Comparison of ENCODE assay signal across 32 cellular contexts in the genomic region with DNA sequence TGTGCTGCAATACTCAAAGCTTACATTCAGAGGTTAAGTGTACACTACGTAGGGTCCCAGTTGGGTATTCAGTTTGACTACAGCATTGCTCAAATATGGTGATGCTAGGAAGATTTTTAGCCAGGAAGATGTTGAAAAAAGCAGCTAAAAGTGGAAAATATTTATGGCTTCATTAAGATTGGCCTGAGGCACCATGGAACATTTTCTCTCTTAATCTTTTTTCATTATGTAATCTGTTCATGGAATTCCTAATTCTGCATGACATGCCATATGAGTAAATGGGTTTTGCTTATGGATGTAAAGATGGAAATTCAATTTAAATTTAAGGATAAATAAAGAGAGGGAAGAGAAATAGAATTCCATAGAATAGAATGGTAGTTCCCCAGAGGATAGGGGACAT.
"Had no signal": no experiment of that assay in that cellular context is flagged by ENCODE, and none has a peak within 500 bp of the region (broad histone marks: within the 10 kb centered on the region; RNA-seq: fewer than 3 reads in every experiment).

No MANE protein-coding gene starts in this region.

- H3K27me3 ChIP-seq: adrenal gland, ascending aorta, dorsolateral prefrontal cortex, foreskin keratinocyte, gastrocnemius medialis, heart right ventricle had no signal

- H3K4me3 ChIP-seq: adrenal gland, ascending aorta, coronary artery, dorsolateral prefrontal cortex, gastrocnemius medialis, heart right ventricle had no signal

- ATAC-seq: activated CD4-positive, alpha-beta T cell treated with anti-CD3 and anti-CD28 coated beads for 36 hours; activated CD8-positive, alpha-beta memory T cell treated with anti-CD3 and anti-CD28 coated beads, Interleukin-2, amount 10 ng/mL, durations not matched to agents 7 days and 5 days; activated CD8-positive, alpha-beta T cell treated with anti-CD3 and anti-CD28 coated beads, Interleukin-2, amount 10 ng/mL, durations not matched to agents 7 days and 5 days; activated naive CD8-positive, alpha-beta T cell treated with anti-CD3 and anti-CD28 coated beads, Interleukin-2, amount 50 U/mL, for 24 hours; esophagus mucosa; foreskin keratinocyte; gastrocnemius medialis; heart right ventricle had no signal

- H3K27ac ChIP-seq: adrenal gland, ascending aorta, coronary artery, dorsolateral prefrontal cortex, foreskin keratinocyte, gastrocnemius medialis, heart right ventricle had no signal

- H3K4me1 Mint-ChIP-seq: activated CD4-positive, alpha-beta T cell treated with anti-CD3 and anti-CD28 coated beads for 36 hours; activated naive CD4-positive, alpha-beta T cell treated with anti-CD3 and anti-CD28 coated beads, Interleukin-2, amount 50 U/mL, for 24 hours; activated naive CD8-positive, alpha-beta T cell treated with anti-CD3 and anti-CD28 coated beads for 36 hours; activated naive CD8-positive, alpha-beta T cell treated with anti-CD3 and anti-CD28 coated beads, Interleukin-2, amount 50 U/mL, for 24 hours; brain; central memory CD8-positive, alpha-beta T cell had no signal

- H3K9me3 Mint-ChIP-seq: activated CD4-positive, alpha-beta memory T cell treated with anti-CD3 and anti-CD28 coated beads for 36 hours; activated naive CD4-positive, alpha-beta T cell treated with anti-CD3 and anti-CD28 coated beads, Interleukin-2, amount 50 U/mL, for 24 hours; activated T-helper 1 cell treated with anti-CD3 and anti-CD28 coated beads, Interleukin-12 subunit alpha, Interleukin-12 subunit beta, Interleukin-2, Interleukin-4 antibody, amounts not matched to agents 30 ng/mL and 10 ng/mL and 1 ng/mL, durations not matched to agents 14 hours and 24 hours and 36 hours; activated T-helper 2 cell treated with anti-CD3 and anti-CD28 coated beads, Interferon-gamma antibody, Interleukin-2, Interleukin-4, amounts not matched to agents 10 μg/mL and 5 μg/mL and 100 μg/mL, durations not matched to agents 14 hours and 24 hours and 36 hours; dendritic cell treated with granulocyte-macrophage colony-stimulating factor and Interleukin-4, amounts not matched to agents 40 ng/mL and 50 ng/mL, for 4 days had no signal

- H3K4me3 Mint-ChIP-seq: activated CD4-positive, alpha-beta memory T cell treated with anti-CD3 and anti-CD28 coated beads for 36 hours; activated CD4-positive, alpha-beta T cell treated with anti-CD3 and anti-CD28 coated beads for 36 hours; activated CD4-positive, alpha-beta T cell treated with anti-CD3 and anti-CD28 coated beads, Interleukin-2, amount 10 ng/mL, durations not matched to agents 24 days and 14 days; activated CD8-positive, alpha-beta memory T cell treated with anti-CD3 and anti-CD28 coated beads, Interleukin-2, amount 10 ng/mL, durations not matched to agents 7 days and 5 days; activated CD8-positive, alpha-beta T cell treated with anti-CD3 and anti-CD28 coated beads, Interleukin-2, amount 10 ng/mL, durations not matched to agents 7 days and 5 days; activated naive CD4-positive, alpha-beta T cell treated with anti-CD3 and anti-CD28 coated beads for 36 hours; activated naive CD4-positive, alpha-beta T cell treated with anti-CD3 and anti-CD28 coated beads, Interleukin-2, amount 50 U/mL, for 24 hours; activated naive CD8-positive, alpha-beta T cell treated with anti-CD3 and anti-CD28 coated beads for 36 hours; activated naive CD8-positive, alpha-beta T cell treated with anti-CD3 and anti-CD28 coated beads, Interleukin-2, amount 50 U/mL, for 24 hours; activated T-helper 1 cell treated with anti-CD3 and anti-CD28 coated beads, Interleukin-12 subunit alpha, Interleukin-12 subunit beta, Interleukin-2, Interleukin-4 antibody, amounts not matched to agents 30 ng/mL and 10 ng/mL and 1 ng/mL, durations not matched to agents 14 hours and 24 hours and 36 hours; brain; central memory CD8-positive, alpha-beta T cell; dendritic cell treated with granulocyte-macrophage colony-stimulating factor and Interleukin-4, amounts not matched to agents 40 ng/mL and 50 ng/mL, for 4 days; endodermal cell had no signal

- H3K27me3 Mint-ChIP-seq: activated CD4-positive, alpha-beta memory T cell treated with anti-CD3 and anti-CD28 coated beads for 36 hours; activated CD4-positive, alpha-beta T cell treated with anti-CD3 and anti-CD28 coated beads for 36 hours; activated CD4-positive, alpha-beta T cell treated with anti-CD3 and anti-CD28 coated beads, Interleukin-2, amount 10 ng/mL, durations not matched to agents 24 days and 14 days; activated CD8-positive, alpha-beta memory T cell treated with anti-CD3 and anti-CD28 coated beads, Interleukin-2, amount 10 ng/mL, durations not matched to agents 7 days and 5 days; activated naive CD4-positive, alpha-beta T cell treated with anti-CD3 and anti-CD28 coated beads, Interleukin-2, amount 50 U/mL, for 24 hours; activated naive CD8-positive, alpha-beta T cell treated with anti-CD3 and anti-CD28 coated beads, Interleukin-2, amount 50 U/mL, for 24 hours; central memory CD8-positive, alpha-beta T cell; dendritic cell treated with granulocyte-macrophage colony-stimulating factor and Interleukin-4, amounts not matched to agents 40 ng/mL and 50 ng/mL, for 4 days had no signal

- H3K4me1 ChIP-seq: adrenal gland, ascending aorta, gastrocnemius medialis had no signal

- H3K36me3 Mint-ChIP-seq: activated CD4-positive, alpha-beta memory T cell treated with anti-CD3 and anti-CD28 coated beads for 36 hours; activated CD8-positive, alpha-beta memory T cell treated with anti-CD3 and anti-CD28 coated beads, Interleukin-2, amount 10 ng/mL, durations not matched to agents 7 days and 5 days; activated naive CD4-positive, alpha-beta T cell treated with anti-CD3 and anti-CD28 coated beads, Interleukin-2, amount 50 U/mL, for 24 hours; activated naive CD8-positive, alpha-beta T cell treated with anti-CD3 and anti-CD28 coated beads for 36 hours; brain had no signal

- DNase-seq: activated CD4-positive, alpha-beta memory T cell treated with anti-CD3 and anti-CD28 coated beads for 36 hours; activated CD4-positive, alpha-beta T cell treated with anti-CD3 and anti-CD28 coated beads for 36 hours; activated CD4-positive, alpha-beta T cell treated with anti-CD3 and anti-CD28 coated beads, Interleukin-2, amount 10 ng/mL, durations not matched to agents 24 days and 14 days; activated CD4-positive, CD25-positive, alpha-beta regulatory T cell; activated CD4-positive, CD25-positive, alpha-beta regulatory T cell treated with anti-CD3 and anti-CD28 coated beads, Interleukin-2, amount 50 U/mL, for 72 hours; activated CD8-positive, alpha-beta memory T cell treated with anti-CD3 and anti-CD28 coated beads, Interleukin-2, amount 10 ng/mL, durations not matched to agents 7 days and 5 days; activated CD8-positive, alpha-beta memory T cell treated with anti-CD3 and anti-CD28 coated beads, Interleukin-2, amount 50 U/mL, for 4 hours; activated CD8-positive, alpha-beta T cell treated with anti-CD3 and anti-CD28 coated beads, Interleukin-2, amount 10 ng/mL, durations not matched to agents 7 days and 5 days; activated effector memory CD4-positive, alpha-beta T cell treated with anti-CD3 and anti-CD28 coated beads, Interleukin-2, amount 50 U/mL, for 16 hours; activated naive CD4-positive, alpha-beta T cell treated with anti-CD3 and anti-CD28 coated beads for 36 hours; activated naive CD8-positive, alpha-beta T cell treated with anti-CD3 and anti-CD28 coated beads for 36 hours; activated naive CD8-positive, alpha-beta T cell treated with anti-CD3 and anti-CD28 coated beads, Interleukin-2, amount 50 U/mL, for 24 hours; activated T-cell treated with anti-CD3 and anti-CD28 coated beads, Interleukin-2, amount 50 U/mL, for 1 hour; activated T-cell treated with anti-CD3 and anti-CD28 coated beads, Interleukin-2, amount 50 U/mL, for 48 hours; adrenal gland; amygdala; dorsolateral prefrontal cortex; effector memory CD4-positive, alpha-beta T cell; endodermal cell; foreskin keratinocyte; gastrocnemius medialis; heart right ventricle; T-helper 2 cell had no signal

- H3K36me3 ChIP-seq: adrenal gland, ascending aorta, gastrocnemius medialis, heart right ventricle had no signal

- H3K9me3 ChIP-seq: adrenal gland, gastrocnemius medialis had no signal

- H3K27ac Mint-ChIP-seq: activated CD4-positive, alpha-beta memory T cell treated with anti-CD3 and anti-CD28 coated beads for 36 hours; activated CD4-positive, alpha-beta T cell treated with anti-CD3 and anti-CD28 coated beads for 36 hours; activated CD4-positive, alpha-beta T cell treated with anti-CD3 and anti-CD28 coated beads, Interleukin-2, amount 10 ng/mL, durations not matched to agents 24 days and 14 days; activated CD8-positive, alpha-beta memory T cell treated with anti-CD3 and anti-CD28 coated beads, Interleukin-2, amount 10 ng/mL, durations not matched to agents 7 days and 5 days; activated CD8-positive, alpha-beta T cell treated with anti-CD3 and anti-CD28 coated beads, Interleukin-2, amount 10 ng/mL, durations not matched to agents 7 days and 5 days; activated naive CD4-positive, alpha-beta T cell treated with anti-CD3 and anti-CD28 coated beads for 36 hours; activated naive CD4-positive, alpha-beta T cell treated with anti-CD3 and anti-CD28 coated beads, Interleukin-2, amount 50 U/mL, for 24 hours; activated naive CD8-positive, alpha-beta T cell treated with anti-CD3 and anti-CD28 coated beads for 36 hours; activated naive CD8-positive, alpha-beta T cell treated with anti-CD3 and anti-CD28 coated beads, Interleukin-2, amount 50 U/mL, for 24 hours; activated T-helper 1 cell treated with anti-CD3 and anti-CD28 coated beads, Interleukin-12 subunit alpha, Interleukin-12 subunit beta, Interleukin-2, Interleukin-4 antibody, amounts not matched to agents 30 ng/mL and 10 ng/mL and 1 ng/mL, durations not matched to agents 14 hours and 24 hours and 36 hours; activated T-helper 2 cell treated with anti-CD3 and anti-CD28 coated beads, Interferon-gamma antibody, Interleukin-2, Interleukin-4, amounts not matched to agents 10 μg/mL and 5 μg/mL and 100 μg/mL, durations not matched to agents 14 hours and 24 hours and 36 hours; brain; dendritic cell treated with granulocyte-macrophage colony-stimulating factor and Interleukin-4, amounts not matched to agents 40 ng/mL and 50 ng/mL, for 4 days; endodermal cell had no signal
